Comparison of ENCODE assay signal across 10 cellular contexts in the genomic region with DNA sequence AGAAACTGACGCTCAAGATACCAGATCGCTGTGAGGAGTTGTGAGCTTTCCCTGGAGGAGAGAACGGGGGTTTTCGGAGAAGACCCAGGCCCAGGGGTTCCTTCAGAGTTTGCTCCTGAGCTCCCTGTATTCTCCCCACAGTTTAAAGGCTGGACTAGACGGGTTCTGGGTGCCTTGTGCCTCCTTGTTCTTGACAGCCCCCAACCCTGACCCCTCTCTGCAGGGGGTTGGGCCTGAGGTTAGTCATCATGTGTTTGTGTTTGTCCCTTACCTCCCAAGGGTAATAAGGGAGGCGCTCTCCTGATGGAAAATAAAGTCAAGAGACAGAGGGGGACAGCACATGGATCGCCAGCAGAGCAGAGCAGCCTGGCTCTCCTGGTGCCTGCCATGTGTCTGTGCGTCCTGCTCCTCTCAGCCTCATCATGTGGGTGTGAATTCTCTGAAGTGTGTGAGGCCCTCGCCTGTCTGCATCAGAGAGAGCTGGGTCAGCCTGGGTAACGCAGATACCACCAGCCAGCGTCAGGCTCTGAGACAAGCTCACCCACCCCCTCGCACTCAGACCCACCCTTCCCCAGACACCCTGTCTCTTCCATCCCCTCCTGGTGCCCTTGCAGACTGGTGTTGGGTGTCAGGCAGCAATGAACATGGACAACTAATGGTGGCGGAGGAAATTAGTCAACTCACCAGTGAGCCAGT. TPM values are rescaled to one million over a fixed set of nuclear protein-coding genes. Genes with fewer than 3 reads are reported as not detected.
A peak's percentile ranks its signal among the peaks of the same experiment; 100 is the strongest.
DNase-seq lines count a peak whose midpoint lies in the region; ATAC-seq and FAIRE-seq lines count a peak whose summit lies in the region.
"Had no signal": no experiment of that assay in that cellular context is flagged by ENCODE, and none has a peak within 500 bp of the region (broad histone marks: within the 10 kb centered on the region; RNA-seq: fewer than 3 reads in every experiment).

No MANE protein-coding gene starts in this region.

- peak overlapping the region; percentile 90 for H3K4me2 ChIP-seq in GM23248 (ENCODE audit: unreplicated experiment)

- H3K4me3 ChIP-seq in GM23248: peak overlapping the region; percentile 70
- H3K4me3 ChIP-seq in small intestine (ENCODE audit: low read depth in 1 of 2, low read length in 2 of 2): no peak overlapping the region

- H3K36me3 Mint-ChIP-seq in activated naive CD8-positive, alpha-beta T cell treated with anti-CD3 and anti-CD28 coated beads, Interleukin-2, amount 50 U/mL, for 24 hours (ENCODE audit: low read depth): peaks cover 1% of the 10 kb centered on the region
- H3K36me3 Mint-ChIP-seq in immature natural killer cell: no peaks in the 10 kb centered on the region

- in situ Hi-C loops in GM23248 (cut with MboI): no loop called here

- H3K27ac ChIP-seq in GM23248: peak overlapping the region; percentile 99
- peak overlapping the region; percentile 21 to 73 for H3K27ac ChIP-seq in small intestine (ENCODE audit: low read depth in 1 of 2, low read length in 1 of 2)

- no peaks in the 10 kb centered on the region for H3K27me3 ChIP-seq in GM23248 (replicated peaks; ENCODE audit: insufficient read depth)
- no peaks in the 10 kb centered on the region for H3K27me3 ChIP-seq in small intestine (ENCODE audit: control insufficient read depth in 2 of 2, insufficient read depth in 2 of 2, low read length in 2 of 2)

- H4K20me1 ChIP-seq in GM23248 (ENCODE audit: insufficient read depth): no peaks in the 10 kb centered on the region

- no peak for FAIRE-seq in small intestine (lab: Jason Lieb, UNC)
- FAIRE-seq: G401.6 had no signal

- no peaks in the 10 kb centered on the region for H3K9me3 ChIP-seq in GM23248 (ENCODE audit: low read depth)
- no peaks in the 10 kb centered on the region for H3K9me3 ChIP-seq in small intestine (ENCODE audit: control insufficient read depth, low read depth)

- H3K27me3 Mint-ChIP-seq in activated naive CD8-positive, alpha-beta T cell treated with anti-CD3 and anti-CD28 coated beads, Interleukin-2, amount 50 U/mL, for 24 hours: no peaks in the 10 kb centered on the region
- H3K27me3 Mint-ChIP-seq in immature natural killer cell (ENCODE audit: low read depth in 3 of 3): peaks cover 3 to 8% (median 6%) of the 10 kb centered on the region in 3 donors

- H3K4me1 ChIP-seq in GM23248 (ENCODE audit: insufficient read depth): peaks cover 33% of the 10 kb centered on the region
- H3K4me1 ChIP-seq in small intestine (ENCODE audit: control insufficient read depth in 2 of 2, insufficient read depth in 1 of 2, low read depth in 1 of 2, low read length in 1 of 2): peaks cover 5 to 9% of the 10 kb centered on the region in 2 donors

- H3K9me2 ChIP-seq in GM23248 (ENCODE audit: insufficient read depth): no peaks in the 10 kb centered on the region

- H3K36me3 ChIP-seq in GM23248 (ENCODE audit: low read depth) (no peaks in the 10 kb centered on the region), small intestine (ENCODE audit: control insufficient read depth in 2 of 2, insufficient read depth in 2 of 2, low read length in 2 of 2) (peaks cover 0 to 3% of the 10 kb centered on the region in 2 donors)

- peak overlapping the region; percentile 93 for H3K9ac ChIP-seq in GM23248

- peak overlapping the region; percentile 60 for H2AFZ ChIP-seq in GM23248

- H3K4me3 Mint-ChIP-seq in activated naive CD8-positive, alpha-beta T cell treated with anti-CD3 and anti-CD28 coated beads, Interleukin-2, amount 50 U/mL, for 24 hours: no peak overlapping the region
- peak overlapping the region; percentile 23 to 74 (median 51) for H3K4me3 Mint-ChIP-seq in immature natural killer cell

- H3K27ac Mint-ChIP-seq in activated naive CD8-positive, alpha-beta T cell treated with anti-CD3 and anti-CD28 coated beads, Interleukin-2, amount 50 U/mL, for 24 hours: peak overlapping the region; percentile 65
- peak overlapping the region; percentile 86 to 97 (median 94) for H3K27ac Mint-ChIP-seq in immature natural killer cell

- peaks cover 29% of the 10 kb centered on the region for H3K4me1 Mint-ChIP-seq in activated naive CD8-positive, alpha-beta T cell treated with anti-CD3 and anti-CD28 coated beads, Interleukin-2, amount 50 U/mL, for 24 hours
- peaks cover 28 to 35% of the 10 kb centered on the region in 2 donors for H3K4me1 Mint-ChIP-seq in immature natural killer cell

- H3K9me3 Mint-ChIP-seq in activated naive CD8-positive, alpha-beta T cell treated with anti-CD3 and anti-CD28 coated beads, Interleukin-2, amount 50 U/mL, for 24 hours: no peaks in the 10 kb centered on the region
- no peaks in the 10 kb centered on the region for H3K9me3 Mint-ChIP-seq in immature natural killer cell

- DNase-seq in GM23248: no peak
- DNase-seq in activated naive CD8-positive, alpha-beta T cell treated with anti-CD3 and anti-CD28 coated beads, Interleukin-2, amount 50 U/mL, for 24 hours: peak; percentile 12
- peak; percentile 76 to 81 (median 78) for DNase-seq in immature natural killer cell
- no peak for DNase-seq in small intestine
- no peak for DNase-seq in NCI-H510A treated with DMSO at 0.1 percent for 48 hours (lab: John Stamatoyannopoulos, UW)
- DNase-seq in central memory CD4-positive, alpha-beta T cell: no peak
- DNase-seq: KG1 had no signal

- no peaks in the 10 kb centered on the region for H3K79me2 ChIP-seq in GM23248 (ENCODE audit: insufficient read depth)

- peaks cover 14% of the 10 kb centered on the region for H3F3A ChIP-seq in GM23248 (ENCODE audit: insufficient read depth)

- WGBS in GM23248 (ENCODE audit: low coverage in 1 of 2, low lambda C conversion rate in 2 of 2, missing lambda C conversion rate in 2 of 2), 2 experiments: 35% methylated on average over 12 to 13 of the region's 13 CpGs
- WGBS in small intestine, 3 donors: 83 to 92% (median 87%) methylated on average over 13 of the region's 13 CpGs

- peak; percentile 22 for ATAC-seq in activated naive CD8-positive, alpha-beta T cell treated with anti-CD3 and anti-CD28 coated beads, Interleukin-2, amount 50 U/mL, for 24 hours
- ATAC-seq in GM21723 (IDR thresholded peaks at IDR 0.05; ENCODE audit: unreplicated experiment): no peak
- no peak for ATAC-seq in GM21360 (IDR thresholded peaks at IDR 0.05; ENCODE audit: unreplicated experiment)

RNA-seq across cellular contexts. Expression of gene HEXIM2, which starts 8.8 kb away (rescaled TPM):
- total RNA-seq in GM23248 (2014; rRNA removed; shearing (Covaris generic)): 2.0 and 4.8 TPM in 2 replicates
- polyA plus RNA-seq in GM23248 (2016; fragmentation: Nextera tagmentation; extraction: Ambion mirVana) (4.7 and 8.6 TPM in 2 replicates), immature natural killer cell (1 to 10 TPM; 1.9 to 7.4 (median 5.6) TPM), small intestine (10 to 100 TPM; 11.2 to 13.3 (median 13.0) TPM)

RNA-seq across cellular contexts. Expression of gene HEXIM1, which starts 22.2 kb away (rescaled TPM):
- total RNA-seq in GM23248 (2014; rRNA removed; shearing (Covaris generic)): 11.6 and 16.2 TPM in 2 replicates
- polyA plus RNA-seq in GM23248 (2016; fragmentation: Nextera tagmentation; extraction: Ambion mirVana) (9.5 and 10.6 TPM in 2 replicates), immature natural killer cell (1 to 10 TPM; 1.1 to 7.2 (median 3.0) TPM), small intestine (10 to 100 TPM; 17.5 to 51.7 (median 46.5) TPM)

RNA-seq across cellular contexts. Expression of gene ACBD4, which starts 34.9 kb away (rescaled TPM):
- total RNA-seq in GM23248 (2014; rRNA removed; shearing (Covaris generic)): 2.1 and 2.9 TPM in 2 replicates
- polyA plus RNA-seq in GM23248 (2016; fragmentation: Nextera tagmentation; extraction: Ambion mirVana) (4.3 and 4.6 TPM in 2 replicates), immature natural killer cell (10 to 100 TPM in 2 of 3 donors, 1 to 10 TPM in 1; 7.9 to 11.2 (median 10.4) TPM), small intestine (100 to 1,000 TPM in 2 of 3 donors, 10 to 100 TPM in 1; 21.1 to 184 (median 165) TPM)

RNA-seq across cellular contexts. Expression of gene PLCD3, which starts 38.1 kb away (rescaled TPM):
- total RNA-seq in GM23248 (2014; rRNA removed; shearing (Covaris generic)): 30.2 and 48.3 TPM in 2 replicates
- polyA plus RNA-seq in GM23248 (2016; fragmentation: Nextera tagmentation; extraction: Ambion mirVana) (17.1 and 19.7 TPM in 2 replicates), immature natural killer cell (under 1 TPM in 1 of 3 donors, not detected in 2; 0.75 TPM), small intestine (10 to 100 TPM in 2 of 3 donors, 1 to 10 TPM in 1; 7.8 to 11.9 (median 10.5) TPM)

RNA-seq across cellular contexts. Expression of gene FMNL1, which starts 51.3 kb away (rescaled TPM):
- 4.2 and 10.5 TPM in 2 replicates for total RNA-seq in GM23248 (2014; rRNA removed; shearing (Covaris generic))
- 1.4 and 1.7 TPM in 2 replicates for polyA plus RNA-seq in GM23248 (2016; fragmentation: Nextera tagmentation; extraction: Ambion mirVana)
- 10 to 100 TPM; 17.6 to 66.7 (median 25.3) TPM for polyA plus RNA-seq in immature natural killer cell
- polyA plus RNA-seq in small intestine: 10 to 100 TPM in 1 of 3 donors, 1 to 10 TPM in 2; 3.1 to 15.4 (median 8.3) TPM

Comparison
In these comparisons a context has a peak if more than half of its experiments do, and no peak if none do; other contexts are left out.
1. DNase-seq: peak in activated naive CD8-positive, alpha-beta T cell treated with anti-CD3 and anti-CD28 coated beads, Interleukin-2, amount 50 U/mL, for 24 hours (single experiment) and immature natural killer cell (3 of 3); none in GM23248 (single experiment), small intestine (single experiment), NCI-H510A treated with DMSO at 0.1 percent for 48 hours (single experiment) and central memory CD4-positive, alpha-beta T cell (single experiment).